18 cellular contexts compared by ENCODE assay signal in genomic region chr17:61660726-61661125, GRCh38.
DNase-seq lines count a peak whose midpoint lies in the region; ATAC-seq, FAIRE-seq and TF ChIP-seq lines count a peak whose summit lies in the region.
"Had no signal": no experiment of that assay in that cellular context is flagged by ENCODE, and none has a peak within 500 bp of the region (broad histone marks: within the 10 kb centered on the region; RNA-seq: fewer than 3 reads in every experiment).

No MANE protein-coding gene starts in this region.

- peaks cover 37% of the 10 kb centered on the region for H3K27me3 Mint-ChIP-seq in T-helper 2 cell treated with Interferon-gamma antibody and Interleukin-4, amounts not matched to agents 5 μg/mL and 100 μg/mL, for 36 hours (ENCODE audit: low read depth)
- H3K27me3 Mint-ChIP-seq in naive thymus-derived CD8-positive, alpha-beta T cell, result peaks cover 9 to 28% (median 14%) of the 10 kb centered on the region in 5 donors

- H3K4me1 Mint-ChIP-seq in T-helper 2 cell treated with Interferon-gamma antibody and Interleukin-4, amounts not matched to agents 5 μg/mL and 100 μg/mL, for 36 hours (ENCODE audit: low read depth), result no peaks in the 10 kb centered on the region
- no peaks in the 10 kb centered on the region for H3K4me1 Mint-ChIP-seq in naive thymus-derived CD8-positive, alpha-beta T cell
- H3K4me1 Mint-ChIP-seq: CD14-positive monocyte; CD4-positive, alpha-beta memory T cell had no signal

- POLR2A ChIA-PET in naive thymus-derived CD8-positive, alpha-beta T cell (lab: Charles Lee), result no interaction called here

- no peak for TF ChIP-seq CTCF in fibroblast of villous mesenchyme (IDR thresholded peaks at IDR 0.05; ENCODE audit: insufficient read depth, low read depth, low read length)

- no peak for TF ChIP-seq POLR2A in H54 (IDR thresholded peaks at IDR 0.05; ENCODE audit: low read depth, low read length)

- no peak for ATAC-seq in naive thymus-derived CD8-positive, alpha-beta T cell
- ATAC-seq: GM12878 had no signal

- FAIRE-seq in H54 (lab: Jason Lieb, UNC) (peak; percentile 50), urothelium cell line (lab: Jason Lieb, UNC) (peak; percentile 35)
- FAIRE-seq: GM12878, H1 had no signal

- no peak overlapping the region for H3K4me3 Mint-ChIP-seq in T-helper 2 cell treated with Interferon-gamma antibody and Interleukin-4, amounts not matched to agents 5 μg/mL and 100 μg/mL, for 36 hours
- no peak overlapping the region for H3K4me3 Mint-ChIP-seq in naive thymus-derived CD8-positive, alpha-beta T cell
- H3K4me3 Mint-ChIP-seq: CD14-positive monocyte; CD4-positive, alpha-beta memory T cell had no signal

- DNase-seq in H54 (ENCODE audit: insufficient read length, low spot score), result no peak
- peak; percentile 54 for DNase-seq in NCI-H82 treated with DMSO at 0.1 percent for 48 hours (lab: John Stamatoyannopoulos, UW; ENCODE audit: unreplicated experiment)
- peak; percentile 78 for DNase-seq in fibroblast of villous mesenchyme (ENCODE audit: low read depth)
- DNase-seq in urothelium cell line (ENCODE audit: low spot score), result no peak
- DNase-seq in T-helper 2 cell treated with Interferon-gamma antibody and Interleukin-4, amounts not matched to agents 5 μg/mL and 100 μg/mL, for 36 hours (ENCODE audit: low spot score), result no peak
- no peak for DNase-seq in naive thymus-derived CD8-positive, alpha-beta T cell
- no peak for DNase-seq in anterior cingulate cortex (lab: John Stamatoyannopoulos, UW)
- DNase-seq: 8988T; CD4-positive, alpha-beta memory T cell; DMS 273 treated with DMSO at 0.1 percent for 48 hours; DMS53; DND-41; EL had no signal

- no peaks in the 10 kb centered on the region for H3K36me3 Mint-ChIP-seq in T-helper 2 cell treated with Interferon-gamma antibody and Interleukin-4, amounts not matched to agents 5 μg/mL and 100 μg/mL, for 36 hours (ENCODE audit: low read depth)
- H3K36me3 Mint-ChIP-seq in naive thymus-derived CD8-positive, alpha-beta T cell, result no peaks in the 10 kb centered on the region
- H3K36me3 Mint-ChIP-seq: CD14-positive monocyte; CD4-positive, alpha-beta memory T cell had no signal

- no peak overlapping the region for H3K4me3 ChIP-seq in fibroblast of villous mesenchyme (ENCODE audit: low read depth, low read length)
- H3K4me3 ChIP-seq: BLaER1, GM12878, HAP-1 had no signal

- no peak overlapping the region for H3K27ac Mint-ChIP-seq in T-helper 2 cell treated with Interferon-gamma antibody and Interleukin-4, amounts not matched to agents 5 μg/mL and 100 μg/mL, for 36 hours
- no peak overlapping the region for H3K27ac Mint-ChIP-seq in naive thymus-derived CD8-positive, alpha-beta T cell
- H3K27ac Mint-ChIP-seq: CD14-positive monocyte; CD4-positive, alpha-beta memory T cell had no signal

- H3K9me3 Mint-ChIP-seq in T-helper 2 cell treated with Interferon-gamma antibody and Interleukin-4, amounts not matched to agents 5 μg/mL and 100 μg/mL, for 36 hours, result no peaks in the 10 kb centered on the region
- peaks cover 0 to 3% (median 0%) of the 10 kb centered on the region in 9 donors for H3K9me3 Mint-ChIP-seq in naive thymus-derived CD8-positive, alpha-beta T cell

Comparison
In these comparisons a context has a peak if more than half of its experiments do, and no peak if none do; other contexts are left out.
1. DNase-seq: peak in NCI-H82 treated with DMSO at 0.1 percent for 48 hours (single experiment) and fibroblast of villous mesenchyme (single experiment); none in H54 (single experiment), urothelium cell line (single experiment), T-helper 2 cell treated with Interferon-gamma antibody and Interleukin-4, amounts not matched to agents 5 μg/mL and 100 μg/mL, for 36 hours (single experiment), naive thymus-derived CD8-positive, alpha-beta T cell (0 of 10) and anterior cingulate cortex (0 of 58).